In genomic region chr16:69823831-69824563, GRCh38 we compare ENCODE assay signal across 10 cellular contexts.
DNase-seq lines count a peak whose midpoint lies in the region; ATAC-seq and TF ChIP-seq lines count a peak whose summit lies in the region.
"Had no signal": no experiment of that assay in that cellular context is flagged by ENCODE, and none has a peak within 500 bp of the region (broad histone marks: within the 10 kb centered on the region; RNA-seq: fewer than 3 reads in every experiment).

No MANE protein-coding gene starts in this region.

- TF ChIP-seq EP300 in gastroesophageal sphincter (IDR thresholded peaks at IDR 0.05): no peak

- H3K4me3 ChIP-seq in gastroesophageal sphincter: no peak overlapping the region
- peak overlapping the region in 1 of 2 donors; percentile 29 for H3K4me3 ChIP-seq in stomach smooth muscle (ENCODE audit: low read length in 2 of 2)

- TF ChIP-seq POLR2A in gastroesophageal sphincter (IDR thresholded peaks at IDR 0.05): no peak

- H3K9ac ChIP-seq in stomach smooth muscle (ENCODE audit: low read length in 2 of 2): peak overlapping the region in 1 of 2 donors; percentile 13
- H3K9ac ChIP-seq: KMS-11 had no signal

- DNase-seq in activated naive CD4-positive, alpha-beta T cell treated with Interleukin-2 at 50 U/mL for 16 hours: no peak
- DNase-seq in NCI-H1105 (lab: John Stamatoyannopoulos, UW) (no peak), kidney tubule cell (ENCODE audit: low spot score) (no peak)
- DNase-seq: mammary epithelial cell had no signal

- WGBS in gastroesophageal sphincter (ENCODE audit: low coverage in 1 of 2), 2 donors: 48 to 82% methylated on average over 3 to 7 of the region's 10 CpGs

- H3K4me1 ChIP-seq in gastroesophageal sphincter (peaks cover 0 to 61% (median 0%) of the 10 kb centered on the region in 3 donors), stomach smooth muscle (ENCODE audit: control insufficient read depth, insufficient read depth, low read length) (peaks cover 23% of the 10 kb centered on the region)

- peaks cover 0 to 1% of the 10 kb centered on the region in 2 donors for H3K36me3 ChIP-seq in gastroesophageal sphincter
- no peaks in the 10 kb centered on the region for H3K36me3 ChIP-seq in stomach smooth muscle (ENCODE audit: control insufficient read depth in 2 of 2, insufficient read depth in 2 of 2, low read length in 2 of 2)

- H3K27ac ChIP-seq in gastroesophageal sphincter: peak overlapping the region in 3 of 4 donors; percentile 68 to 78 (median 74)
- H3K27ac ChIP-seq in stomach smooth muscle (ENCODE audit: low read length): peak overlapping the region; percentile 53
- H3K27ac ChIP-seq: KMS-11 had no signal

- H3K27me3 ChIP-seq in gastroesophageal sphincter (no peaks in the 10 kb centered on the region), stomach smooth muscle (ENCODE audit: control insufficient read depth in 1 of 2, insufficient read depth in 2 of 2, low read length in 2 of 2) (no peaks in the 10 kb centered on the region)

- ATAC-seq in GM19372 (IDR thresholded peaks at IDR 0.05; ENCODE audit: low read depth, unreplicated experiment): peak; percentile 59
- peak; percentile 87 for ATAC-seq in HG03097 (IDR thresholded peaks at IDR 0.05; ENCODE audit: low FRiP score, unreplicated experiment)
- ATAC-seq in gastroesophageal sphincter: peak; percentile 79
- ATAC-seq in HG02884 (IDR thresholded peaks at IDR 0.05; ENCODE audit: unreplicated experiment): no peak

- H3K9me3 ChIP-seq in gastroesophageal sphincter (no peaks in the 10 kb centered on the region), stomach smooth muscle (ENCODE audit: control insufficient read depth in 2 of 2, low read length in 2 of 2) (no peaks in the 10 kb centered on the region)

- TF ChIP-seq CTCF in gastroesophageal sphincter (IDR thresholded peaks at IDR 0.05): no peak
